ENCODE assay signal across 1 cellular context in the genomic region with DNA sequence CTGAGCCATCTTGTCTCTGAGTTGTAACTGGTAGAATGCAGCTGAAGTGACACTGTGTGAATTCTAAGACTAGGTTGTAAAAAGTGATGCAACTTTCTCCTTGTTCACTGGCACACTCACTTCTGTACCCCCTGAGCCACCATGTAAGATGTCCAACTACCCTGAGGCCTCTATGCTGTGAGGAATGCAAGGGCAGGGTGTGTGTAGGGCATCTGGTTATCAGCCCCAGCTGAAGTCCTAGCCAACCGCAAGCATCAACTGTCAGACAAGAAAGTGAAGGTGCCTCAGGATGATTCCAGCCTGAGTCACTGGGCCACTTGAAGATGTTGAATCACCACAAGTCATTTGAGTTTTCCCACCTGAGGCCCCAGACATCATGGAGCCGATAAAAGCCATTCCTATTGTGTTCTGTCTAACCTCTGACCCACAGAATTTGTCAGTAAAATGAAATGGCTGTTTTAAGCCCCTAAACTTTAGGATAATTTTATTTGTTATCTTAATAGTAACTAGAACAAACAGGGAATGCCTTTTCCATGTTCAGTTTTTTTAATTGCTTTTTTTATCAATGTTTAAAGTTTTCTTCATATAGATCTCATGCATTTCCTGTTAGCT.
TF ChIP-seq lines count a peak whose summit lies in the region.

No MANE protein-coding gene starts in this region.

TF ChIP-seq in K562, 482 proteins besides CTCF, POLR2A, EP300 and RAD21 (continued from another document and continues in another):
- TF ChIP-seq E2F5 (CRISPR knock-in tag; IDR thresholded peaks at IDR 0.05) = 0 out of 2 replicates have a peak, but pooled peaks have one; percentile 55
- no peak; the same call in 1 of the 2 replicates for TF ChIP-seq ARID3A (IDR thresholded peaks at IDR 0.05; ENCODE audit: borderline replicate concordance, low read depth, low read length)
- TF ChIP-seq EGR1 (conservative IDR thresholded peaks at IDR 0.05) = no peak
- peak; percentile 83 for TF ChIP-seq MYC (IDR thresholded peaks at IDR 0.05; ENCODE audit: low read depth, low read length)
- no peak; the same call in 1 of the 2 replicates for TF ChIP-seq MYC (CRISPR knock-in tag; IDR thresholded peaks at IDR 0.05; ENCODE audit: borderline replicate concordance, low read depth)
- TF ChIP-seq ARNT (IDR thresholded peaks at IDR 0.05) = peak; percentile 93 to 96
- no peak for TF ChIP-seq ZNF23 (CRISPR knock-in tag; IDR thresholded peaks at IDR 0.05)
- peak; percentile 92 for TF ChIP-seq MTA1 (IDR thresholded peaks at IDR 0.05; ENCODE audit: borderline replicate concordance)
- TF ChIP-seq ETV6 (IDR thresholded peaks at IDR 0.05; ENCODE audit: borderline replicate concordance in 1 of 2, low read depth in 2 of 2, low read length in 1 of 2) = 0 out of 4 replicates have a peak, but pooled peaks of 1 of the 2 experiments have one; percentile 71
- TF ChIP-seq ETV6 (CRISPR knock-in tag; IDR thresholded peaks at IDR 0.05; ENCODE audit: borderline replicate concordance) = no peak
- no peak; the same call in 1 of the 2 replicates for TF ChIP-seq PHF8 (IDR thresholded peaks at IDR 0.05; ENCODE audit: borderline replicate concordance, low read length)
- no peak for TF ChIP-seq ESRRB (CRISPR knock-in tag; IDR thresholded peaks at IDR 0.05; ENCODE audit: borderline replicate concordance)
- TF ChIP-seq, protein P1, sequence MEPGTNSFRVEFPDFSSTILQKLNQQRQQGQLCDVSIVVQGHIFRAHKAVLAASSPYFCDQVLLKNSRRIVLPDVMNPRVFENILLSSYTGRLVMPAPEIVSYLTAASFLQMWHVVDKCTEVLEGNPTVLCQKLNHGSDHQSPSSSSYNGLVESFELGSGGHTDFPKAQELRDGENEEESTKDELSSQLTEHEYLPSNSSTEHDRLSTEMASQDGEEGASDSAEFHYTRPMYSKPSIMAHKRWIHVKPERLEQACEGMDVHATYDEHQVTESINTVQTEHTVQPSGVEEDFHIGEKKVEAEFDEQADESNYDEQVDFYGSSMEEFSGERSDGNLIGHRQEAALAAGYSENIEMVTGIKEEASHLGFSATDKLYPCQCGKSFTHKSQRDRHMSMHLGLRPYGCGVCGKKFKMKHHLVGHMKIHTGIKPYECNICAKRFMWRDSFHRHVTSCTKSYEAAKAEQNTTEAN (CRISPR knock-in tag; IDR thresholded peaks at IDR 0.05) = peak; percentile 50; the same call in 1 of the 2 replicates
- peak; percentile 70 for TF ChIP-seq ZNF316 (IDR thresholded peaks at IDR 0.05)
- TF ChIP-seq BCLAF1 (IDR thresholded peaks at IDR 0.05; ENCODE audit: borderline replicate concordance in 1 of 2, control insufficient read depth in 1 of 2, low read depth in 2 of 2, low read length in 1 of 2) = peak in 1 of 2 experiments; percentile 64; a peak in 1 of 4 replicates
- TF ChIP-seq IRF9 (tag; IDR thresholded peaks at IDR 0.05) = peak; percentile 71
- peak; percentile 31; the same call in 1 of the 2 replicates for TF ChIP-seq HDAC8 (tag; IDR thresholded peaks at IDR 0.05)
- TF ChIP-seq SLC30A9 (CRISPR knock-in tag; IDR thresholded peaks at IDR 0.05) = no peak
- peak; percentile 62; the same call in 1 of the 2 replicates for TF ChIP-seq ZNF766 (CRISPR knock-in tag; conservative IDR thresholded peaks at IDR 0.05)
- TF ChIP-seq ZNF3 (CRISPR knock-in tag; IDR thresholded peaks at IDR 0.05) = no peak
- TF ChIP-seq TARDBP (IDR thresholded peaks at IDR 0.05) = peak; percentile 77; the same call in 1 of the 2 replicates
- no peak for TF ChIP-seq FIP1L1 (IDR thresholded peaks at IDR 0.05; ENCODE audit: low read depth, low read length, poor library complexity, severe bottlenecking)
- no peak for TF ChIP-seq TSC22D4 (tag; IDR thresholded peaks at IDR 0.05)
- TF ChIP-seq SMAD4 (CRISPR knock-in tag; conservative IDR thresholded peaks at IDR 0.05) = peak; percentile 99
- no peak for TF ChIP-seq SRF (CRISPR knock-in tag; IDR thresholded peaks at IDR 0.05)
- peak; percentile 97 for TF ChIP-seq GATAD2A (IDR thresholded peaks at IDR 0.05)
- no peak for TF ChIP-seq ZNF354B (CRISPR knock-in tag; IDR thresholded peaks at IDR 0.05)
- no peak for TF ChIP-seq SAFB2 (IDR thresholded peaks at IDR 0.05; ENCODE audit: borderline replicate concordance, low read depth, low read length, severe bottlenecking)
- TF ChIP-seq ZNF583 (CRISPR knock-in tag; IDR thresholded peaks at IDR 0.05) = peak; percentile 68; the same call in 1 of the 2 replicates
- TF ChIP-seq NKRF (IDR thresholded peaks at IDR 0.05; ENCODE audit: borderline replicate concordance) = no peak
- TF ChIP-seq CHD4 (IDR thresholded peaks at IDR 0.05; ENCODE audit: insufficient read depth, insufficient replicate concordance, low read depth, low read length, poor library complexity, severe bottlenecking) = no peak
- TF ChIP-seq ZKSCAN1 (IDR thresholded peaks at IDR 0.05; ENCODE audit: low read depth, low read length) = peak; percentile 75; the same call in 1 of the 2 replicates
- TF ChIP-seq YY1 (IDR thresholded peaks at IDR 0.05; ENCODE audit: borderline replicate concordance in 1 of 3, control insufficient read depth in 1 of 3, extremely low read depth in 1 of 3, insufficient read depth in 3 of 3, insufficient read length in 1 of 3, insufficient replicate concordance in 2 of 3, low read depth in 1 of 3, low read length in 2 of 3) = peak in 2 of 3 experiments; percentile 41 to 81
- no peak for TF ChIP-seq U2AF1 (optimal IDR thresholded peaks at IDR 0.05; ENCODE audit: low read depth, low read length)
- TF ChIP-seq NEUROD1 (IDR thresholded peaks at IDR 0.05; ENCODE audit: borderline replicate concordance, low read depth, low read length, partially characterized antibody) = peak; percentile 95
- TF ChIP-seq MAFK (IDR thresholded peaks at IDR 0.05; ENCODE audit: low read length) = peak; percentile 61; the same call in 1 of the 2 replicates
- TF ChIP-seq, protein P2, sequence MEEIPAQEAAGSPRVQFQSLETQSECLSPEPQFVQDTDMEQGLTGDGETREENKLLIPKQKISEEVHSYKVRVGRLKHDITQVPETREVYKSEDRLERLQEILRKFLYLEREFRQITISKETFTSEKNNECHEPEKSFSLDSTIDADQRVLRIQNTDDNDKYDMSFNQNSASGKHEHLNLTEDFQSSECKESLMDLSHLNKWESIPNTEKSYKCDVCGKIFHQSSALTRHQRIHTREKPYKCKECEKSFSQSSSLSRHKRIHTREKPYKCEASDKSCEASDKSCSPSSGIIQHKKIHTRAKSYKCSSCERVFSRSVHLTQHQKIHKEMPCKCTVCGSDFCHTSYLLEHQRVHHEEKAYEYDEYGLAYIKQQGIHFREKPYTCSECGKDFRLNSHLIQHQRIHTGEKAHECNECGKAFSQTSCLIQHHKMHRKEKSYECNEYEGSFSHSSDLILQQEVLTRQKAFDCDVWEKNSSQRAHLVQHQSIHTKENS (CRISPR knock-in tag; IDR thresholded peaks at IDR 0.05) = no peak
- peak; percentile 58; the same call in 1 of the 2 replicates for TF ChIP-seq LCOR (CRISPR knock-in tag; IDR thresholded peaks at IDR 0.05)
- TF ChIP-seq CAMTA2 (CRISPR knock-in tag; conservative IDR thresholded peaks at IDR 0.05) = no peak
- no peak for TF ChIP-seq SIRT6 (IDR thresholded peaks at IDR 0.05; ENCODE audit: low read depth, low read length)
- TF ChIP-seq PHB (CRISPR knock-in tag; IDR thresholded peaks at IDR 0.05) = no peak
- TF ChIP-seq ZNF197 (CRISPR knock-in tag; IDR thresholded peaks at IDR 0.05; ENCODE audit: low read depth) = 0 out of 2 replicates have a peak, but pooled peaks have one; percentile 33
- no peak for TF ChIP-seq ZNF212 (CRISPR knock-in tag; IDR thresholded peaks at IDR 0.05)
- TF ChIP-seq, protein P3, sequence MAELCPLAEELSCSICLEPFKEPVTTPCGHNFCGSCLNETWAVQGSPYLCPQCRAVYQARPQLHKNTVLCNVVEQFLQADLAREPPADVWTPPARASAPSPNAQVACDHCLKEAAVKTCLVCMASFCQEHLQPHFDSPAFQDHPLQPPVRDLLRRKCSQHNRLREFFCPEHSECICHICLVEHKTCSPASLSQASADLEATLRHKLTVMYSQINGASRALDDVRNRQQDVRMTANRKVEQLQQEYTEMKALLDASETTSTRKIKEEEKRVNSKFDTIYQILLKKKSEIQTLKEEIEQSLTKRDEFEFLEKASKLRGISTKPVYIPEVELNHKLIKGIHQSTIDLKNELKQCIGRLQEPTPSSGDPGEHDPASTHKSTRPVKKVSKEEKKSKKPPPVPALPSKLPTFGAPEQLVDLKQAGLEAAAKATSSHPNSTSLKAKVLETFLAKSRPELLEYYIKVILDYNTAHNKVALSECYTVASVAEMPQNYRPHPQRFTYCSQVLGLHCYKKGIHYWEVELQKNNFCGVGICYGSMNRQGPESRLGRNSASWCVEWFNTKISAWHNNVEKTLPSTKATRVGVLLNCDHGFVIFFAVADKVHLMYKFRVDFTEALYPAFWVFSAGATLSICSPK (IDR thresholded peaks at IDR 0.05; ENCODE audit: borderline replicate concordance) = no peak
- TF ChIP-seq IFI16 (CRISPR knock-in tag; IDR thresholded peaks at IDR 0.05) = no peak
- TF ChIP-seq HLTF (IDR thresholded peaks at IDR 0.05) = no peak
- TF ChIP-seq TAF7 (tag; IDR thresholded peaks at IDR 0.05) = no peak; the same call in 1 of the 2 replicates
- peak; percentile 78 for TF ChIP-seq NR2C1 (IDR thresholded peaks at IDR 0.05)
- peak; percentile 81 for TF ChIP-seq NR2C1 (tag; IDR thresholded peaks at IDR 0.05)
